In the genomic region with DNA sequence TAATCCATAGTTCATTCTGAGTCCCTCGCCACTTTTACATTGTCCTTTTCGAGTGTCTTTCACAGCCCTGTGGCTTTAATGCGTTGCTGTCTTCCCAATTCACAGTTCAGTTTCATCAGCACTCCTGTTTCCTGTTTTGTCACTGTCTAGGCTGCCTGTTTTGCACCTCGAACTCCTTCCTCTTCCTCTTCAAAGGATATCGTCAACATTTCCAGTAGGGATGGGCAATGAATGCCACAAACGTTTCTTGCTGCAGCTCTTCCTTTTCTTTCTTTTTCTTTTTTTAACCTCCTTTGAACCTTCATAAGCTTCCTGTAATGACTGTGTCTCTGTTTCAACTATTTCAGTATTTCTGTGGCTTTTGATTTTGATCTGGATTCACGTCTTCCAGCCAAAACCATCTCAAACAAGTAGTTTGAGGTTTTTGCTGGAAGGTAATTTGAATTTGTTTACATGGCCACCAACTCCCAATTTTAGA, we compare ENCODE assay signal across 8 cellular contexts.
A peak's percentile ranks its signal among the peaks of the same experiment; 100 is the strongest.
DNase-seq lines count a peak whose midpoint lies in the region; ATAC-seq lines count a peak whose summit lies in the region.

No MANE protein-coding gene starts in this region.

- no peaks in the 10 kb centered on the region for H3K36me3 ChIP-seq in mesodermal cell (ENCODE audit: control insufficient read depth, insufficient read depth, low read length)

- peaks cover 50% of the 10 kb centered on the region for H3K4me1 ChIP-seq in mesodermal cell (ENCODE audit: control insufficient read depth, insufficient read depth, low read length, poor library complexity, severe bottlenecking)

- H3K4me3 ChIP-seq in GM08714 (ENCODE audit: low read length) (peak overlapping the region; percentile 35; the same call in 1 of the 2 replicates), mesodermal cell (ENCODE audit: extremely low read depth, insufficient read depth, low read length, poor library complexity, severe bottlenecking) (no peak overlapping the region)

- ATAC-seq in HG03066 (IDR thresholded peaks at IDR 0.05; ENCODE audit: low read depth, unreplicated experiment) (peak; percentile 29), GM21381 (IDR thresholded peaks at IDR 0.05; ENCODE audit: unreplicated experiment) (no peak)

- 48 to 63% methylated on average over 6 of the region's 7 CpGs for WGBS in mesodermal cell (ENCODE audit: insufficient coverage in 2 of 2), 2 experiments

- peak; percentile 17 to 21 for DNase-seq in activated CD4-positive, alpha-beta T cell treated with anti-CD3 and anti-CD28 coated beads, Interleukin-2, amount 50 U/mL, for 48 hours
- DNase-seq in ureter (ENCODE audit: low spot score) (no peak), T1000 (lab: John Stamatoyannopoulos, UW) (no peak), GM19240 (ENCODE audit: insufficient read length, low spot score) (no peak)

- no peaks in the 10 kb centered on the region for H3K9me3 ChIP-seq in mesodermal cell (ENCODE audit: control insufficient read depth, low read length)

- peak overlapping the region; percentile 71 for H3K27ac ChIP-seq in mesodermal cell (ENCODE audit: low read depth, low read length, severe bottlenecking)

Comparison
In these comparisons a context has a peak if more than half of its experiments do, and no peak if none do; other contexts are left out.
1. DNase-seq: peak in activated CD4-positive, alpha-beta T cell treated with anti-CD3 and anti-CD28 coated beads, Interleukin-2, amount 50 U/mL, for 48 hours (2 of 2); none in ureter (single experiment), T1000 (single experiment) and GM19240 (single experiment).